In genomic region chr7:76047811-76048667, GRCh38 we compare ENCODE assay signal across 8 cellular contexts.
DNase-seq lines count a peak whose midpoint lies in the region; ATAC-seq lines count a peak whose summit lies in the region.

MDH2 (plus strand) TSS chr7:76048106; CDS start chr7:76048161, 55 bp downstream.
STYXL1 (minus strand) TSS chr7:76048000; CDS start chr7:76030523, 17,477 bp downstream.

- ATAC-seq in GM19043 (IDR thresholded peaks at IDR 0.05; ENCODE audit: low read depth, unreplicated experiment) (peak; percentile 93), HG03354 (IDR thresholded peaks at IDR 0.05; ENCODE audit: poor library complexity, severe bottlenecking, unreplicated experiment) (peak; percentile 96)

- DNase-seq in AML-193 (lab: John Stamatoyannopoulos, UW) (peak; percentile 87 to 89), NCI-H446 (lab: John Stamatoyannopoulos, UW) (peak; percentile 31 to 83), cerebellar cortex (ENCODE audit: low spot score) (peak; percentile 97), islet precursor cell (peak; percentile 98)
- DNase-seq in activated CD4-positive, CD25-positive, alpha-beta regulatory T cell treated with anti-CD3 and anti-CD28 coated beads, Interleukin-2, amount 50 U/mL, for 72 hours: peak; percentile 90
- peak; percentile 82 for DNase-seq in stimulated activated CD4-positive, alpha-beta T cell treated with anti-CD3 and anti-CD28 coated beads, Interleukin-12 subunit alpha, Interleukin-12 subunit beta, amount 100 ng/mL, for 4 hours

Comparison
In these comparisons a context has a peak if more than half of its experiments do, and no peak if none do; other contexts are left out.
1. Peak in every context shown above with its lines: DNase-seq and ATAC-seq.